In genomic region chr4:112517067-112517588, GRCh38 we compare ENCODE assay signal across 9 cellular contexts. TPM values are rescaled to one million over a fixed set of nuclear protein-coding genes. Genes with fewer than 3 reads are reported as not detected.
DNase-seq lines count a peak whose midpoint lies in the region; ATAC-seq and TF ChIP-seq lines count a peak whose summit lies in the region.
"Had no signal": no experiment of that assay in that cellular context is flagged by ENCODE, and none has a peak within 500 bp of the region (broad histone marks: within the 10 kb centered on the region; RNA-seq: fewer than 3 reads in every experiment).

No MANE protein-coding gene starts in this region.

- no peaks in the 10 kb centered on the region for H3K9me3 Mint-ChIP-seq in dendritic cell treated with granulocyte-macrophage colony-stimulating factor and Interleukin-4, amounts not matched to agents 40 ng/mL and 50 ng/mL, for 4 days
- no peaks in the 10 kb centered on the region for H3K9me3 Mint-ChIP-seq in type B pancreatic cell

- peaks cover 65% of the 10 kb centered on the region for H3K4me1 Mint-ChIP-seq in dendritic cell treated with granulocyte-macrophage colony-stimulating factor and Interleukin-4, amounts not matched to agents 40 ng/mL and 50 ng/mL, for 4 days (ENCODE audit: low read depth)
- peaks cover 22% of the 10 kb centered on the region for H3K4me1 Mint-ChIP-seq in type B pancreatic cell (ENCODE audit: unreplicated experiment)

- peak overlapping the region; percentile 5; the same call in 1 of the 2 replicates for H3K9ac ChIP-seq in ES-I3 (ENCODE audit: low read depth, low read length)

- H3K4me1 ChIP-seq in ES-I3 (ENCODE audit: insufficient read depth, low read length): peaks cover 9% of the 10 kb centered on the region

- no peak overlapping the region for H3K27ac Mint-ChIP-seq in dendritic cell treated with granulocyte-macrophage colony-stimulating factor and Interleukin-4, amounts not matched to agents 40 ng/mL and 50 ng/mL, for 4 days
- peak overlapping the region; percentile 3 for H3K27ac Mint-ChIP-seq in type B pancreatic cell

- peak; percentile 22 for ATAC-seq in GM19351 (IDR thresholded peaks at IDR 0.05; ENCODE audit: unreplicated experiment)
- ATAC-seq in HG03571 (IDR thresholded peaks at IDR 0.05; ENCODE audit: unreplicated experiment): peak; percentile 33

- peak overlapping the region; percentile 52 for H3K4me3 Mint-ChIP-seq in dendritic cell treated with granulocyte-macrophage colony-stimulating factor and Interleukin-4, amounts not matched to agents 40 ng/mL and 50 ng/mL, for 4 days
- H3K4me3 Mint-ChIP-seq in type B pancreatic cell: peak overlapping the region; percentile 78

- no peaks in the 10 kb centered on the region for H3K36me3 ChIP-seq in ES-I3 (ENCODE audit: insufficient read depth, low read length)

- no peaks in the 10 kb centered on the region for H3K9me3 ChIP-seq in ES-I3 (ENCODE audit: control insufficient read depth, insufficient read depth, low read length)

- peaks cover 6% of the 10 kb centered on the region for H3K36me3 Mint-ChIP-seq in dendritic cell treated with granulocyte-macrophage colony-stimulating factor and Interleukin-4, amounts not matched to agents 40 ng/mL and 50 ng/mL, for 4 days (ENCODE audit: low read depth)
- no peaks in the 10 kb centered on the region for H3K36me3 Mint-ChIP-seq in type B pancreatic cell

- intact Hi-C loops in dendritic cell treated with granulocyte-macrophage colony-stimulating factor and Interleukin-4, amounts not matched to agents 40 ng/mL and 50 ng/mL, for 4 days (cut with micrococcal nuclease): no loop called here

- no peak for DNase-seq in type B pancreatic cell (ENCODE audit: extremely low spot score, unreplicated experiment)
- DNase-seq in H4 (ENCODE audit: low spot score): no peak
- DNase-seq in NCI-H2171 (lab: John Stamatoyannopoulos, UW): no peak
- DNase-seq in HUDEP-2 (lab: John Stamatoyannopoulos, UW; ENCODE audit: unreplicated experiment in 76 of 76): no peak

- H3K27me3 Mint-ChIP-seq in dendritic cell treated with granulocyte-macrophage colony-stimulating factor and Interleukin-4, amounts not matched to agents 40 ng/mL and 50 ng/mL, for 4 days: peaks cover 97% of the 10 kb centered on the region
- peaks cover 100% of the 10 kb centered on the region for H3K27me3 Mint-ChIP-seq in type B pancreatic cell

- no peak for TF ChIP-seq CTCF in type B pancreatic cell (conservative IDR thresholded peaks at IDR 0.05)

RNA-seq across cellular contexts. Expression of gene NEUROG2, which starts 1.1 kb away (rescaled TPM):
- 1.2 TPM in 1 of 2 replicates, not detected in the other for total RNA-seq in type B pancreatic cell (ENCODE audit: low replicate concordance)
- not detected in 2 replicates for total RNA-seq in H4 (2014; rRNA removed; shearing (Covaris generic))
- total RNA-seq: LHCN-M2 had no signal
